In genomic region chrX:47297874-47298273, GRCh38 we compare ENCODE assay signal across 1 cellular context.
TF ChIP-seq lines count a peak whose summit lies in the region.

No MANE protein-coding gene starts in this region.

TF ChIP-seq in HepG2, 621 proteins besides CTCF, POLR2A, EP300 and RAD21:
- TF ChIP-seq ZBTB21 (CRISPR knock-in tag; IDR thresholded peaks at IDR 0.05) (no peak), PHF8 (CRISPR knock-in tag; IDR thresholded peaks at IDR 0.05) (no peak), ZNF263 (CRISPR knock-in tag; IDR thresholded peaks at IDR 0.05) (no peak), ZNF431 (CRISPR knock-in tag; IDR thresholded peaks at IDR 0.05; ENCODE audit: borderline replicate concordance, low read depth) (no peak), TAF1 (CRISPR knock-in tag; IDR thresholded peaks at IDR 0.05) (no peak), HNF4A (CRISPR knock-in tag; IDR thresholded peaks at IDR 0.05) (no peak), ZFP1 (CRISPR knock-in tag; IDR thresholded peaks at IDR 0.05) (no peak), ZNF615 (CRISPR knock-in tag; IDR thresholded peaks at IDR 0.05; ENCODE audit: borderline replicate concordance) (no peak), ZSCAN29 (CRISPR knock-in tag; conservative IDR thresholded peaks at IDR 0.05) (no peak), ETV6 (CRISPR knock-in tag; conservative IDR thresholded peaks at IDR 0.05) (no peak), MTF1 (CRISPR knock-in tag; IDR thresholded peaks at IDR 0.05) (no peak), AGO2 (optimal IDR thresholded peaks at IDR 0.05; ENCODE audit: low read depth, low read length) (no peak), CBFB (CRISPR knock-in tag; IDR thresholded peaks at IDR 0.05) (no peak), CAMTA2 (CRISPR knock-in tag; IDR thresholded peaks at IDR 0.05; ENCODE audit: borderline replicate concordance) (no peak), TRIM22 (IDR thresholded peaks at IDR 0.05) (no peak), ZNF383 (CRISPR knock-in tag; IDR thresholded peaks at IDR 0.05; ENCODE audit: borderline replicate concordance) (no peak), ESRRA (CRISPR knock-in tag; IDR thresholded peaks at IDR 0.05; ENCODE audit: low read depth) (no peak), KDM6A (CRISPR knock-in tag; IDR thresholded peaks at IDR 0.05; ENCODE audit: low read depth) (no peak)
- TF ChIP-seq, protein P1, sequence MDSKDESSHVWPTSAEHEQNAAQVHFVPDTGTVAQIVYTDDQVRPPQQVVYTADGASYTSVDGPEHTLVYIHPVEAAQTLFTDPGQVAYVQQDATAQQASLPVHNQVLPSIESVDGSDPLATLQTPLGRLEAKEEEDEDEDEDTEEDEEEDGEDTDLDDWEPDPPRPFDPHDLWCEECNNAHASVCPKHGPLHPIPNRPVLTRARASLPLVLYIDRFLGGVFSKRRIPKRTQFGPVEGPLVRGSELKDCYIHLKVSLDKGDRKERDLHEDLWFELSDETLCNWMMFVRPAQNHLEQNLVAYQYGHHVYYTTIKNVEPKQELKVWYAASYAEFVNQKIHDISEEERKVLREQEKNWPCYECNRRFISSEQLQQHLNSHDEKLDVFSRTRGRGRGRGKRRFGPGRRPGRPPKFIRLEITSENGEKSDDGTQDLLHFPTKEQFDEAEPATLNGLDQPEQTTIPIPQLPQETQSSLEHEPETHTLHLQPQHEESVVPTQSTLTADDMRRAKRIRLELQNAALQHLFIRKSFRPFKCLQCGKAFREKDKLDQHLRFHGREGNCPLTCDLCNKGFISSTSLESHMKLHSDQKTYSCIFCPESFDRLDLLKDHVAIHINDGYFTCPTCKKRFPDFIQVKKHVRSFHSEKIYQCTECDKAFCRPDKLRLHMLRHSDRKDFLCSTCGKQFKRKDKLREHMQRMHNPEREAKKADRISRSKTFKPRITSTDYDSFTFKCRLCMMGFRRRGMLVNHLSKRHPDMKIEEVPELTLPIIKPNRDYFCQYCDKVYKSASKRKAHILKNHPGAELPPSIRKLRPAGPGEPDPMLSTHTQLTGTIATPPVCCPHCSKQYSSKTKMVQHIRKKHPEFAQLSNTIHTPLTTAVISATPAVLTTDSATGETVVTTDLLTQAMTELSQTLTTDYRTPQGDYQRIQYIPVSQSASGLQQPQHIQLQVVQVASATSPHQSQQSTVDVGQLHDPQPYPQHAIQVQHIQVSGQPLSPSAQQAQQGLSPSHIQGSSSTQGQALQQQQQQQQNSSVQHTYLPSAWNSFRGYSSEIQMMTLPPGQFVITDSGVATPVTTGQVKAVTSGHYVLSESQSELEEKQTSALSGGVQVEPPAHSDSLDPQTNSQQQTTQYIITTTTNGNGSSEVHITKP (CRISPR knock-in tag; IDR thresholded peaks at IDR 0.05; ENCODE audit: low read depth) = no peak
- TF ChIP-seq, protein P2, sequence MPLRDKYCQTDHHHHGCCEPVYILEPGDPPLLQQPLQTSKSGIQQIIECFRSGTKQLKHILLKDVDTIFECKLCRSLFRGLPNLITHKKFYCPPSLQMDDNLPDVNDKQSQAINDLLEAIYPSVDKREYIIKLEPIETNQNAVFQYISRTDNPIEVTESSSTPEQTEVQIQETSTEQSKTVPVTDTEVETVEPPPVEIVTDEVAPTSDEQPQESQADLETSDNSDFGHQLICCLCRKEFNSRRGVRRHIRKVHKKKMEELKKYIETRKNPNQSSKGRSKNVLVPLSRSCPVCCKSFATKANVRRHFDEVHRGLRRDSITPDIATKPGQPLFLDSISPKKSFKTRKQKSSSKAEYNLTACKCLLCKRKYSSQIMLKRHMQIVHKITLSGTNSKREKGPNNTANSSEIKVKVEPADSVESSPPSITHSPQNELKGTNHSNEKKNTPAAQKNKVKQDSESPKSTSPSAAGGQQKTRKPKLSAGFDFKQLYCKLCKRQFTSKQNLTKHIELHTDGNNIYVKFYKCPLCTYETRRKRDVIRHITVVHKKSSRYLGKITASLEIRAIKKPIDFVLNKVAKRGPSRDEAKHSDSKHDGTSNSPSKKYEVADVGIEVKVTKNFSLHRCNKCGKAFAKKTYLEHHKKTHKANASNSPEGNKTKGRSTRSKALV (CRISPR knock-in tag; IDR thresholded peaks at IDR 0.05) = no peak
